Comparison of ENCODE assay signal across 10 cellular contexts in the genomic region with DNA sequence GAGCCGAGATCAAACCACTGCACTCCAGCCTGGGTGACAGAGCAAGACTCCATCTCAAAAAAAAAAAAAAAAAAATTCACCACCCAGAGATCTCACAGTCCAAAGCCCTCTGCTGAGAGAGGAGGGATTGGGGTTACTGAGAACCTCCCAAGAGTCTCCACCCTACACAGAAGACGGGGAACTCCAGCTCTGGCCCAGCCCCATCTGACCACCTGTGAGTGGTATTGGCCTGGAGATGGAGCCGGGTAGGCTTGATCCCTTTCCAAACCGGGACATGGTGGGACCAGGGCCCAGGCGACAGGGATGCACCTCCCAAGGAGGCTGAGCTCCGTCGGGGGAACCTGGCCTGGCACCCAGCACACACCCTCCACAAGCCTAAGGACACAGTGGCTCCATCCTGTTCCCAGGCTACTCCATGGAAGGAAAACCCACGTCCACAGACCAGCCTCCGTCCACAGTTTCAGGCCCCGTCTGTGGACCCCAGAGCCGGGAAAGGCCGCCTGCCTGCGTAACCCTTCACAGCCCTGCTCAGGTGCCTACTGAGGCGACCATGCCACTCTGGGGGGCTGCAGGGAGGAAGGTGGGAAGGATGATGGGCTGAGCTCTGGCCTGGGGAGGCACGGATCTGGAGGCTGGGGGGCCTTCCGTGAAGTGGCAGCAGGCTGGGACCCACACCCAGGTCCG. TPM values are rescaled to one million over a fixed set of nuclear protein-coding genes. Genes with fewer than 3 reads are reported as not detected.
DNase-seq lines count a peak whose midpoint lies in the region; ATAC-seq and TF ChIP-seq lines count a peak whose summit lies in the region.
"Had no signal": no experiment of that assay in that cellular context is flagged by ENCODE, and none has a peak within 500 bp of the region (broad histone marks: within the 10 kb centered on the region; RNA-seq: fewer than 3 reads in every experiment).

No MANE protein-coding gene starts in this region.

- DNase-seq in GM23248 (no peak), T-helper 17 cell (no peak), foreskin fibroblast (no peak), posterior cingulate gyrus (no peak), COLO829 (ENCODE audit: low spot score) (no peak)
- DNase-seq: effector CD4-positive, alpha-beta T cell; NCI-H2171 treated with DMSO at 0.1 percent for 48 hours had no signal

- H3K9me3 ChIP-seq in GM23248 (ENCODE audit: low read depth) (no peaks in the 10 kb centered on the region), T-helper 17 cell (ENCODE audit: control insufficient read depth, low read length, poor library complexity, severe bottlenecking) (no peaks in the 10 kb centered on the region), skeletal muscle satellite cell (replicated peaks; ENCODE audit: low read length) (no peaks in the 10 kb centered on the region)

- peak overlapping the region; percentile 75 for H3K4me3 Mint-ChIP-seq in T-helper 17 cell

- H3K27me3 ChIP-seq in GM23248 (replicated peaks; ENCODE audit: insufficient read depth) (no peaks in the 10 kb centered on the region), skeletal muscle satellite cell (ENCODE audit: control insufficient read depth, insufficient read depth, low read length) (no peaks in the 10 kb centered on the region)

- H3K4me3 ChIP-seq in GM23248 (peak overlapping the region; percentile 85), foreskin fibroblast (ENCODE audit: low read depth in 1 of 2, low read length in 2 of 2) (peak overlapping the region; percentile 65 to 86), skeletal muscle satellite cell (ENCODE audit: low read length) (peak overlapping the region; percentile 97)

- no peaks in the 10 kb centered on the region for H3K36me3 Mint-ChIP-seq in T-helper 17 cell (ENCODE audit: low read depth)

- H4K20me1 ChIP-seq in GM23248 (ENCODE audit: insufficient read depth): no peaks in the 10 kb centered on the region; the same call in 1 of the 2 replicates

- H3K4me2 ChIP-seq in GM23248 (ENCODE audit: unreplicated experiment) (peak overlapping the region; percentile 92), skeletal muscle satellite cell (ENCODE audit: low read length) (peak overlapping the region; percentile 100)

- H3K4me1 Mint-ChIP-seq in T-helper 17 cell: peaks cover 30% of the 10 kb centered on the region

- peak overlapping the region; percentile 76 for H3K27ac Mint-ChIP-seq in T-helper 17 cell

- ATAC-seq in T-helper 17 cell: no peak
- ATAC-seq in HG03108 (IDR thresholded peaks at IDR 0.05; ENCODE audit: unreplicated experiment): no peak
- ATAC-seq in HG02970 (IDR thresholded peaks at IDR 0.05; ENCODE audit: low FRiP score, unreplicated experiment): no peak

- H3K27me3 Mint-ChIP-seq in T-helper 17 cell: no peaks in the 10 kb centered on the region

- H3K9ac ChIP-seq in GM23248 (peak overlapping the region; percentile 94), skeletal muscle satellite cell (ENCODE audit: low read depth, low read length) (peak overlapping the region; percentile 95)

- peak overlapping the region; percentile 85; the same call in 1 of the 2 replicates for H3K27ac ChIP-seq in GM23248

- intact Hi-C loops in posterior cingulate gyrus (cut with DNase I): no loop called here

- no peak for TF ChIP-seq CTCF in foreskin fibroblast (IDR thresholded peaks at IDR 0.05; ENCODE audit: low read depth, low read length)

- peaks cover 17% of the 10 kb centered on the region for H3F3A ChIP-seq in GM23248 (ENCODE audit: insufficient read depth)

- no peaks in the 10 kb centered on the region for H3K9me2 ChIP-seq in GM23248 (ENCODE audit: insufficient read depth)

- 41 to 43% methylated on average over 16 to 17 of the region's 17 CpGs for WGBS in GM23248 (ENCODE audit: low coverage in 1 of 2, low lambda C conversion rate in 2 of 2, missing lambda C conversion rate in 2 of 2), 2 experiments

- no peaks in the 10 kb centered on the region for H3K36me3 ChIP-seq in GM23248 (ENCODE audit: low read depth)
- peaks cover 11% of the 10 kb centered on the region for H3K36me3 ChIP-seq in skeletal muscle satellite cell (ENCODE audit: insufficient read depth, low read length)

- H3K79me2 ChIP-seq in GM23248 (ENCODE audit: insufficient read depth): peaks cover 68% of the 10 kb centered on the region

- in situ Hi-C loops in GM23248 (cut with MboI): no loop called here

- H3K4me1 ChIP-seq in GM23248 (ENCODE audit: insufficient read depth): peaks cover 33% of the 10 kb centered on the region
- peaks cover 40% of the 10 kb centered on the region for H3K4me1 ChIP-seq in skeletal muscle satellite cell (ENCODE audit: control insufficient read depth, insufficient read depth, low read length)

- H2AFZ ChIP-seq in GM23248: no peak overlapping the region

RNA-seq across cellular contexts. Expression of gene TMEM259, which starts 1.8 kb away (rescaled TPM):
- total RNA-seq in GM23248 (2014; rRNA removed; shearing (Covaris generic)): 132 and 169 TPM in 2 replicates
- polyA plus RNA-seq in GM23248 (2016; fragmentation: Nextera tagmentation; extraction: Ambion mirVana): 76.7 and 79.7 TPM in 2 replicates
- total RNA-seq in T-helper 17 cell: 100 to 1,000 TPM; 270 to 318 TPM
- total RNA-seq in skeletal muscle satellite cell (2012; rRNA removed): 74.0 and 76.0 TPM in 2 replicates

RNA-seq across cellular contexts. Expression of gene RNU6-2, which starts 2.2 kb away (rescaled TPM):
- total RNA-seq in GM23248 (2014; rRNA removed; shearing (Covaris generic)): not detected in 2 replicates
- not detected in 2 replicates for polyA plus RNA-seq in GM23248 (2016; fragmentation: Nextera tagmentation; extraction: Ambion mirVana)
- total RNA-seq in T-helper 17 cell: not detected
- not detected in 2 replicates for total RNA-seq in skeletal muscle satellite cell (2012; rRNA removed)

RNA-seq across cellular contexts. Expression of gene CNN2, which starts 7.3 kb away (rescaled TPM):
- total RNA-seq in GM23248 (2014; rRNA removed; shearing (Covaris generic)): 239 and 244 TPM in 2 replicates
- 400 and 415 TPM in 2 replicates for polyA plus RNA-seq in GM23248 (2016; fragmentation: Nextera tagmentation; extraction: Ambion mirVana)
- 100 to 1,000 TPM; 263 to 301 TPM for total RNA-seq in T-helper 17 cell
- total RNA-seq in skeletal muscle satellite cell (2012; rRNA removed): 63.9 and 119 TPM in 2 replicates

RNA-seq across cellular contexts. Expression of gene GRIN3B, which starts 18.9 kb away (rescaled TPM):
- 0.25 and 0.54 TPM in 2 replicates for total RNA-seq in GM23248 (2014; rRNA removed; shearing (Covaris generic))
- polyA plus RNA-seq in GM23248 (2016; fragmentation: Nextera tagmentation; extraction: Ambion mirVana): not detected in 2 replicates
- total RNA-seq in T-helper 17 cell: 1 to 10 TPM in 1 of 2 donors, not detected in 1; 1.8 TPM
- 0.22 TPM in 1 of 2 replicates, not detected in the other for total RNA-seq in skeletal muscle satellite cell (2012; rRNA removed)

RNA-seq across cellular contexts. Expression of gene ABCA7, which starts 20.8 kb away (rescaled TPM):
- total RNA-seq in GM23248 (2014; rRNA removed; shearing (Covaris generic)): 1.1 and 2.1 TPM in 2 replicates
- 1.7 and 2.6 TPM in 2 replicates for polyA plus RNA-seq in GM23248 (2016; fragmentation: Nextera tagmentation; extraction: Ambion mirVana)
- total RNA-seq in T-helper 17 cell: 100 to 1,000 TPM; 107 to 112 TPM
- 4.8 and 5.1 TPM in 2 replicates for total RNA-seq in skeletal muscle satellite cell (2012; rRNA removed)
